12 cellular contexts compared by ENCODE assay signal in genomic region chrX:66015906-66016689, GRCh38. TPM values are rescaled to one million over a fixed set of nuclear protein-coding genes. Genes with fewer than 3 reads are reported as not detected.
DNase-seq lines count a peak whose midpoint lies in the region; ATAC-seq and TF ChIP-seq lines count a peak whose summit lies in the region.
"Had no signal": no experiment of that assay in that cellular context is flagged by ENCODE, and none has a peak within 500 bp of the region (broad histone marks: within the 10 kb centered on the region; RNA-seq: fewer than 3 reads in every experiment).

No MANE protein-coding gene starts in this region.

- ATAC-seq in DND-41 (ENCODE audit: insufficient read depth, low read depth) (no peak), GM19397 (IDR thresholded peaks at IDR 0.05; ENCODE audit: unreplicated experiment) (peak; percentile 28), PC-3 (no peak)

- peak overlapping the region; percentile 49; the same call in 1 of the 2 replicates for H3K4me2 ChIP-seq in DND-41 (ENCODE audit: insufficient read depth, low read length)
- H3K4me2 ChIP-seq in osteoblast (ENCODE audit: insufficient read depth, low read length): no peak overlapping the region
- no peak overlapping the region for H3K4me2 ChIP-seq in PC-3 (ENCODE audit: low read length)

- BruUV-seq in PC-3 (replicated peaks; lab: Mats Ljungman, UMichigan): no TSS peak

- WGBS in esophagus muscularis mucosa: 65% methylated on average over 1 of the region's 1 CpG

- no peaks in the 10 kb centered on the region for H3F3A ChIP-seq in PC-3 (ENCODE audit: low read length, unreplicated experiment)

- TF ChIP-seq EP300 in esophagus muscularis mucosa (IDR thresholded peaks at IDR 0.05): no peak

- H3K36me3 ChIP-seq in DND-41 (ENCODE audit: insufficient read depth, low read length) (no peaks in the 10 kb centered on the region), esophagus muscularis mucosa (no peaks in the 10 kb centered on the region), osteoblast (ENCODE audit: insufficient read depth, low read length) (no peaks in the 10 kb centered on the region), PC-3 (ENCODE audit: low read depth, low read length) (no peaks in the 10 kb centered on the region)

- intact Hi-C loops in esophagus muscularis mucosa (cut with DNase I): no loop called here
- intact Hi-C loops in PC-3 (cut with micrococcal nuclease): no loop called here

- CTCF ChIA-PET in PC-3 (lab: Charles Lee): no interaction called here

- H3K9me2 ChIP-seq in PC-3 (replicated peaks; ENCODE audit: low read length): no peaks in the 10 kb centered on the region

- H3K9ac ChIP-seq in DND-41 (ENCODE audit: low read depth, low read length): peak overlapping the region; percentile 45; the same call in 1 of the 2 replicates
- no peak overlapping the region for H3K9ac ChIP-seq in PC-3 (ENCODE audit: low read length)

- POLR2A ChIA-PET in PC-3 (lab: Charles Lee; ENCODE audit: unreplicated experiment): no interaction called here

- no peaks in the 10 kb centered on the region for H3K9me3 ChIP-seq in DND-41 (ENCODE audit: insufficient read depth, low read length, severe bottlenecking)
- no peaks in the 10 kb centered on the region for H3K9me3 ChIP-seq in esophagus muscularis mucosa
- no peaks in the 10 kb centered on the region for H3K9me3 ChIP-seq in osteoblast (ENCODE audit: low read depth, low read length)
- H3K9me3 ChIP-seq in PC-3 (ENCODE audit: low read length): no peaks in the 10 kb centered on the region
- H3K9me3 ChIP-seq: heart right ventricle had no signal

- H3K4me3 ChIP-seq in DND-41 (ENCODE audit: low read depth in 1 of 2, low read length in 2 of 2) (peak overlapping the region in 1 of 2 experiments; percentile 40; a peak in 1 of 4 replicates), HL-60 (replicated peaks; ENCODE audit: insufficient read depth, low read length) (peak overlapping the region; percentile 26), esophagus muscularis mucosa (peak overlapping the region in 3 of 4 donors; percentile 9 to 39 (median 11)), osteoblast (ENCODE audit: insufficient read depth, low read length) (no peak overlapping the region), PC-3 (ENCODE audit: low read length) (no peak overlapping the region)

- H3K27ac ChIP-seq in DND-41 (ENCODE audit: low read length) (peak overlapping the region; percentile 91), HL-60 (replicated peaks) (peak overlapping the region; percentile 100), esophagus muscularis mucosa (replicated peaks in 1 of 4) (no peak overlapping the region), osteoblast (ENCODE audit: low read depth, low read length) (no peak overlapping the region), PC-3 (ENCODE audit: low read length) (no peak overlapping the region)

- DNase-seq in DND-41 (no peak), HL-60 (ENCODE audit: low read depth in 1 of 2, low spot score in 1 of 2) (no peak), esophagus muscularis mucosa (ENCODE audit: extremely low spot score) (no peak), osteoblast (ENCODE audit: insufficient read length, low spot score, missing footprints) (no peak), NCI-H2107 (lab: John Stamatoyannopoulos, UW) (no peak), HuH-7.5 (ENCODE audit: low spot score) (no peak), PC-3 (no peak)
- DNase-seq: DMS79 treated with DMSO at 0.1 percent for 48 hours, NCI-H1694 had no signal

- H4K20me1 ChIP-seq in DND-41 (ENCODE audit: insufficient read depth, low read length) (no peaks in the 10 kb centered on the region), osteoblast (ENCODE audit: insufficient read depth, low read length) (no peaks in the 10 kb centered on the region), PC-3 (ENCODE audit: low read length) (no peaks in the 10 kb centered on the region)

- TF ChIP-seq POLR2A in esophagus muscularis mucosa (IDR thresholded peaks at IDR 0.05; ENCODE audit: low read depth): no peak

- H3K79me2 ChIP-seq in DND-41 (ENCODE audit: insufficient read depth, low read length) (no peaks in the 10 kb centered on the region), osteoblast (ENCODE audit: insufficient read depth, low read length) (no peaks in the 10 kb centered on the region), PC-3 (ENCODE audit: low read length) (no peaks in the 10 kb centered on the region)

- TF ChIP-seq CTCF in DND-41 (IDR thresholded peaks at IDR 0.05; ENCODE audit: borderline replicate concordance, extremely low read depth, low read length, poor library complexity, severe bottlenecking) (no peak), HL-60 (IDR thresholded peaks at IDR 0.05; ENCODE audit: insufficient read depth, low read length) (no peak), esophagus muscularis mucosa (IDR thresholded peaks at IDR 0.05) (no peak), osteoblast (IDR thresholded peaks at IDR 0.05; ENCODE audit: extremely low read depth, low read depth, low read length) (no peak), PC-3 (conservative IDR thresholded peaks at IDR 0.05; ENCODE audit: low read depth, low read length) (no peak)

- H2AFZ ChIP-seq in DND-41 (ENCODE audit: low read depth, low read length) (no peak overlapping the region), osteoblast (ENCODE audit: low read length) (no peak overlapping the region), PC-3 (ENCODE audit: low read length) (no peak overlapping the region)

- peaks cover 73% of the 10 kb centered on the region for H3K4me1 ChIP-seq in DND-41 (ENCODE audit: insufficient read depth, low read length)
- no peaks in the 10 kb centered on the region for H3K4me1 ChIP-seq in esophagus muscularis mucosa
- no peaks in the 10 kb centered on the region for H3K4me1 ChIP-seq in osteoblast (ENCODE audit: insufficient read depth, low read length)
- H3K4me1 ChIP-seq in PC-3 (ENCODE audit: insufficient read depth, low read length): no peaks in the 10 kb centered on the region

- H3K27me3 ChIP-seq in DND-41 (ENCODE audit: insufficient read depth, low read length, poor library complexity): no peaks in the 10 kb centered on the region
- no peaks in the 10 kb centered on the region for H3K27me3 ChIP-seq in HL-60 (ENCODE audit: insufficient read depth, poor library complexity, severe bottlenecking)
- peaks cover 0 to 3% (median 0%) of the 10 kb centered on the region in 4 donors for H3K27me3 ChIP-seq in esophagus muscularis mucosa
- no peaks in the 10 kb centered on the region for H3K27me3 ChIP-seq in osteoblast (ENCODE audit: insufficient read depth, low read length)
- no peaks in the 10 kb centered on the region for H3K27me3 ChIP-seq in PC-3 (ENCODE audit: low read length)

RNA-seq across cellular contexts. Expression of gene VSIG4, which starts 23.8 kb away (rescaled TPM):
- 100 to 1,000 TPM in 3 of 4 donors, 10 to 100 TPM in 1; 64.0 to 164 (median 114) TPM for total RNA-seq in esophagus muscularis mucosa
- total RNA-seq in osteoblast: 0.72 TPM in 1 of 2 replicates, not detected in the other
- total RNA-seq in PC-3 (2014; rRNA removed): not detected in 2 replicates
- total RNA-seq: pulmonary artery endothelial cell had no signal

Comparison
In these comparisons a context has a peak if more than half of its experiments do, and no peak if none do; other contexts are left out.
1. H3K27ac ChIP-seq: peak in DND-41 (single experiment) and HL-60 (single experiment); none in esophagus muscularis mucosa (0 of 4), osteoblast (single experiment) and PC-3 (single experiment).
2. H3K4me3 ChIP-seq: peak in HL-60 (single experiment) and esophagus muscularis mucosa (3 of 4); none in osteoblast (single experiment) and PC-3 (single experiment).
3. RNA of gene VSIG4, which starts 23.8 kb away (total RNA-seq): 64.0 to 164 TPM in esophagus muscularis mucosa; 0.72 TPM in osteoblast and not detected in PC-3; every median in the first group is over 10 times any median in the second.